1 cellular context compared by ENCODE assay signal in the genomic region with DNA sequence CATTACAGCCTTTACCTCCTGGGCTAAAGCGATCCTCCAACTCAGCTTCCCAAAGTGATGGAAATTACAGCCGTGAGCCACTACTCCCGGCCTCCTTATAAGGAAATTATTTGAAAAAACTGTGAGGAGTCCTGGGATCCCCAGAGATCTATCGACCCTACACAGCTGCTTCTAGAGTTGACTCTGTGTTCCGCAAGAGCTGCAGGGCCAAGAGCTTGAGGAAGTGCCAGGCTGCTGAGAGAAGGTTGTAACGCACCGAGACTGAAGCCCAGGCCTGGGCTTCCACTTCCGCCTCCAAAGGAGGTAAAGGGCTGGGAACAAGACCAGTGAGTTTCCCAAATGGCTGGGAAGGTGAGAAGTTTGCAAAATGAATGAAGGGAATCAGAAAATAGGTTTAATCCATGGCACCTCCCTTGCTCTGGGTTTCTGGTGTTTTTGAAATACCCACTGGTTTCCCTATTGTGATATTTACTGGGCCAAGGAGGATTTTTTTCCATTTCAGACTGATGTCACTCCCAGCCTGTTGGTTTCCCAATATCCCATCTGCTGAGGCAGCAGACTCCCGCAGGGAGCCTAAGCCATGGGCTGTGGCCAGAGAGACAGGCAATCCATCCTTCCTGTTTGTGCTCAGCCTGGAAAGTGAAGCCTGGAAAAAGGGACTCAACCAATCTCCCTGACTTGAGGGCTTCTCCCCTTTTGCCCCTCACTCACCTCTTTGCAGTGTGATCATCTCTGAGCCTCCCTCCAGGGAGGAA.
TF ChIP-seq lines count a peak whose summit lies in the region.

No MANE protein-coding gene starts in this region.

TF ChIP-seq in IMR-90, 13 proteins besides CTCF, POLR2A, EP300 and RAD21:
- no peak for TF ChIP-seq BHLHE40 (IDR thresholded peaks at IDR 0.05; ENCODE audit: low read depth, low read length)
- no peak for TF ChIP-seq RFX5 (IDR thresholded peaks at IDR 0.05; ENCODE audit: low read depth, low read length)
- TF ChIP-seq CEBPB (IDR thresholded peaks at IDR 0.05; ENCODE audit: low read depth, low read length) = no peak
- no peak for TF ChIP-seq MAZ (IDR thresholded peaks at IDR 0.05; ENCODE audit: borderline replicate concordance, low read depth, low read length)
- no peak for TF ChIP-seq NFE2L2 (IDR thresholded peaks at IDR 0.05; ENCODE audit: low read depth, low read length)
TF ChIP-seq in IMR-90: peak in this region for 0.
